Comparison of ENCODE assay signal across 23 cellular contexts in genomic region chr1:175576870-175577269, GRCh38.
"Had no signal": no experiment of that assay in that cellular context is flagged by ENCODE, and none has a peak within 500 bp of the region (broad histone marks: within the 10 kb centered on the region; RNA-seq: fewer than 3 reads in every experiment).

No MANE protein-coding gene starts in this region.

- H3K27me3 Mint-ChIP-seq: stimulated activated naive CD8-positive, alpha-beta T cell treated with anti-CD3 and anti-CD28 coated beads, Interleukin-15, amount 100 ng/mL, for 72 hours had no signal

- H3K4me1 Mint-ChIP-seq: stimulated activated naive B cell treated with anti-CD40 and anti-IgM and Interleukin-4, amounts not matched to agents 10 μg/mL and 1 μg/mL and 100 μg/mL, for 72 hours; stimulated activated naive CD8-positive, alpha-beta T cell treated with anti-CD3 and anti-CD28 coated beads, Interleukin-15, amount 100 ng/mL, for 72 hours had no signal

- DNase-seq: effector memory CD4-positive, alpha-beta T cell; heart left ventricle; hippocampal formation; islet precursor cell; mammary epithelial cell; mucosa of descending colon; natural killer cell; nucleus accumbens; ovary; sigmoid colon; stimulated activated CD4-positive, alpha-beta T cell treated with anti-CD3 and anti-CD28 coated beads, Interleukin-2, amount 100 ng/mL, for 24 hours; stimulated activated CD4-positive, alpha-beta T cell treated with anti-CD3 and anti-CD28 coated beads, Interleukin-4, amount 100 ng/mL, for 4 hours; stimulated activated naive B cell treated with anti-CD40 and anti-IgM and Interleukin-4, amounts not matched to agents 10 μg/mL and 1 μg/mL and 100 μg/mL, for 72 hours; stimulated activated naive CD8-positive, alpha-beta T cell treated with anti-CD3 and anti-CD28 coated beads, Interleukin-15, amount 100 ng/mL, for 72 hours; testis; upper lobe of right lung had no signal

- H3K4me3 Mint-ChIP-seq: natural killer cell; neural crest cell; stimulated activated naive B cell treated with anti-CD40 and anti-IgM and Interleukin-4, amounts not matched to agents 10 μg/mL and 1 μg/mL and 100 μg/mL, for 72 hours; stimulated activated naive CD8-positive, alpha-beta T cell treated with anti-CD3 and anti-CD28 coated beads, Interleukin-15, amount 100 ng/mL, for 72 hours had no signal

- H3K36me3 Mint-ChIP-seq: natural killer cell; stimulated activated naive B cell treated with anti-CD40 and anti-IgM and Interleukin-4, amounts not matched to agents 10 μg/mL and 1 μg/mL and 100 μg/mL, for 72 hours had no signal

- H3K27ac ChIP-seq: heart left ventricle, ovary, right atrium auricular region, sigmoid colon, skin epidermis, testis, tibial nerve, upper lobe of right lung, vagina had no signal

- H3K27ac Mint-ChIP-seq: natural killer cell; stimulated activated naive B cell treated with anti-CD40 and anti-IgM and Interleukin-4, amounts not matched to agents 10 μg/mL and 1 μg/mL and 100 μg/mL, for 72 hours; stimulated activated naive CD8-positive, alpha-beta T cell treated with anti-CD3 and anti-CD28 coated beads, Interleukin-15, amount 100 ng/mL, for 72 hours had no signal

- H3K9me3 Mint-ChIP-seq: natural killer cell; neural crest cell; stimulated activated naive B cell treated with anti-CD40 and anti-IgM and Interleukin-4, amounts not matched to agents 10 μg/mL and 1 μg/mL and 100 μg/mL, for 72 hours; stimulated activated naive CD8-positive, alpha-beta T cell treated with anti-CD3 and anti-CD28 coated beads, Interleukin-15, amount 100 ng/mL, for 72 hours had no signal

- ATAC-seq: esophagus mucosa; heart left ventricle; left lobe of liver; mucosa of descending colon; natural killer cell; stimulated activated naive B cell treated with anti-CD40 and anti-IgM and Interleukin-4, amounts not matched to agents 10 μg/mL and 1 μg/mL and 100 μg/mL, for 72 hours; stimulated activated naive CD8-positive, alpha-beta T cell treated with anti-CD3 and anti-CD28 coated beads, Interleukin-15, amount 100 ng/mL, for 72 hours; upper lobe of right lung had no signal
